ENCODE assay signal across 18 cellular contexts in genomic region chr3:194779729-194780224, GRCh38.
DNase-seq lines count a peak whose midpoint lies in the region; FAIRE-seq and TF ChIP-seq lines count a peak whose summit lies in the region.
"Had no signal": no experiment of that assay in that cellular context is flagged by ENCODE, and none has a peak within 500 bp of the region (broad histone marks: within the 10 kb centered on the region; RNA-seq: fewer than 3 reads in every experiment).

No MANE protein-coding gene starts in this region.

- H3K4me3 ChIP-seq in mammary epithelial cell (replicated peaks in 1 of 3; ENCODE audit: insufficient read depth in 1 of 3, low read depth in 2 of 3, low read length in 3 of 3) (no peak overlapping the region), left ventricle myocardium inferior (no peak overlapping the region)
- H3K4me3 ChIP-seq in CD4-positive, alpha-beta memory T cell (ENCODE audit: low read length in 2 of 2): no peak overlapping the region
- H3K4me3 ChIP-seq: gastrocnemius medialis, uterus had no signal

- H3K27ac ChIP-seq in mammary epithelial cell (ENCODE audit: insufficient read depth, low read depth, low read length) (no peak overlapping the region), left ventricle myocardium inferior (replicated peaks) (peak overlapping the region; percentile 40)
- no peak overlapping the region for H3K27ac ChIP-seq in CD4-positive, alpha-beta memory T cell (ENCODE audit: low read depth, low read length)
- H3K27ac ChIP-seq: gastrocnemius medialis, uterus had no signal

- H3K36me3 ChIP-seq in mammary epithelial cell (ENCODE audit: insufficient read depth, low read length) (no peaks in the 10 kb centered on the region), left ventricle myocardium inferior (no peaks in the 10 kb centered on the region)
- no peaks in the 10 kb centered on the region for H3K36me3 ChIP-seq in CD4-positive, alpha-beta memory T cell (ENCODE audit: insufficient read depth, low read length)
- H3K36me3 ChIP-seq: gastrocnemius medialis, uterus had no signal

- intact Hi-C loops in mammary epithelial cell (cut with micrococcal nuclease): no loop called here
- intact Hi-C loops in MCF 10A (cut with micrococcal nuclease): no loop called here
- intact Hi-C loops in left ventricle myocardium inferior (cut with micrococcal nuclease): no loop called here
- intact Hi-C loops in CD4-positive, alpha-beta memory T cell (cut with micrococcal nuclease): no loop called here

- TF ChIP-seq CTCF in mammary epithelial cell (conservative IDR thresholded peaks at IDR 0.05 in 1 of 2, IDR thresholded peaks at IDR 0.05 in 1 of 2; ENCODE audit: extremely low read depth in 1 of 2, insufficient read depth in 1 of 2, low read depth in 1 of 2, low read length in 2 of 2) (no peak), MCF 10A (IDR thresholded peaks at IDR 0.05; ENCODE audit: unreplicated experiment) (no peak), left ventricle myocardium inferior (IDR thresholded peaks at IDR 0.05; ENCODE audit: borderline replicate concordance) (no peak)

- POLR2A ChIA-PET in MCF 10A (lab: Yijun Ruan, JAX): interaction anchor here (0.7 to 0.9 kb wide), 2 partner anchors 11 to 19 kb away, joined by 3 read pairs; no protein-coding TSS in a partner anchor
- POLR2A ChIA-PET in CD4-positive, alpha-beta memory T cell (lab: Charles Lee; ENCODE audit: partially characterized antibody): no interaction called here

- peak overlapping the region; percentile 5 for H2AFZ ChIP-seq in mammary epithelial cell (ENCODE audit: low read depth, low read length)

- no peaks in the 10 kb centered on the region for H3K79me2 ChIP-seq in mammary epithelial cell (ENCODE audit: insufficient read depth, low read length)

- dilution Hi-C loops in mammary epithelial cell (cut with HindIII; ENCODE audit: low sequenced_read_pairs): loop anchor here (5.0 kb wide), 2 partner anchors 67 to 83 kb away; no protein-coding TSS in a partner anchor

- H3K4me1 ChIP-seq in mammary epithelial cell (ENCODE audit: insufficient read depth, low read length) (no peaks in the 10 kb centered on the region), left ventricle myocardium inferior (peaks cover 45% of the 10 kb centered on the region)
- no peaks in the 10 kb centered on the region for H3K4me1 ChIP-seq in CD4-positive, alpha-beta memory T cell (ENCODE audit: insufficient read depth, low read length)
- H3K4me1 ChIP-seq: gastrocnemius medialis, uterus had no signal

- H3K27me3 ChIP-seq in mammary epithelial cell (ENCODE audit: insufficient read depth, low read length): no peaks in the 10 kb centered on the region
- H3K27me3 ChIP-seq in left ventricle myocardium inferior (ENCODE audit: low read depth): no peaks in the 10 kb centered on the region
- H3K27me3 ChIP-seq in CD4-positive, alpha-beta memory T cell (ENCODE audit: insufficient read depth, low read length): peaks cover 4% of the 10 kb centered on the region
- H3K27me3 ChIP-seq: gastrocnemius medialis, uterus had no signal

- FAIRE-seq in urothelium cell line (lab: Jason Lieb, UNC): no peak
- no peak for FAIRE-seq in GM12892 (lab: Jason Lieb, UNC)

- in situ Hi-C loops in mammary epithelial cell (cut with MboI; ENCODE audit: low sequenced_read_pairs in 2 of 2): no loop called here

- H3K4me3 Mint-ChIP-seq in MCF 10A (ENCODE audit: unreplicated experiment): no peak overlapping the region
- H3K4me3 Mint-ChIP-seq in CD4-positive, alpha-beta memory T cell: no peak overlapping the region
- H3K4me3 Mint-ChIP-seq: activated naive CD8-positive, alpha-beta T cell treated with anti-CD3 and anti-CD28 coated beads for 36 hours; activated T-cell treated with anti-CD3 and anti-CD28 coated beads, Interleukin-2, amount 50 U/mL, for 4 hours; CD8-positive, alpha-beta T cell; memory B cell had no signal

- WGBS in mammary epithelial cell (ENCODE audit: low coverage, missing lambda C conversion rate): 36% methylated on average over 3 of the region's 4 CpGs

- H3K4me1 Mint-ChIP-seq in MCF 10A (ENCODE audit: insufficient read depth, unreplicated experiment): peaks cover 4% of the 10 kb centered on the region
- H3K4me1 Mint-ChIP-seq in CD4-positive, alpha-beta memory T cell: no peaks in the 10 kb centered on the region
- H3K4me1 Mint-ChIP-seq: activated naive CD8-positive, alpha-beta T cell treated with anti-CD3 and anti-CD28 coated beads for 36 hours had no signal

- H3K27ac Mint-ChIP-seq in MCF 10A (ENCODE audit: low read depth, unreplicated experiment): no peak overlapping the region
- H3K27ac Mint-ChIP-seq in CD4-positive, alpha-beta memory T cell: no peak overlapping the region
- H3K27ac Mint-ChIP-seq: activated naive CD8-positive, alpha-beta T cell treated with anti-CD3 and anti-CD28 coated beads for 36 hours; CD8-positive, alpha-beta T cell; memory B cell had no signal

- no peaks in the 10 kb centered on the region for H3K9me3 ChIP-seq in mammary epithelial cell (replicated peaks; ENCODE audit: insufficient read depth, low read length)
- no peaks in the 10 kb centered on the region for H3K9me3 ChIP-seq in left ventricle myocardium inferior (replicated peaks)
- no peaks in the 10 kb centered on the region for H3K9me3 ChIP-seq in CD4-positive, alpha-beta memory T cell (ENCODE audit: control insufficient read depth in 1 of 2, low read length in 2 of 2)
- H3K9me3 ChIP-seq: gastrocnemius medialis, uterus had no signal

- DNase-seq in mammary epithelial cell: no peak
- no peak for DNase-seq in MCF 10A (ENCODE audit: unreplicated experiment)
- peak; percentile 72 for DNase-seq in astrocyte of the hippocampus (ENCODE audit: low read depth, low spot score)
- peak; percentile 24 for DNase-seq in left ventricle myocardium inferior
- peak; percentile 24 for DNase-seq in urothelium cell line (ENCODE audit: low spot score)
- no peak for DNase-seq in CD4-positive, alpha-beta memory T cell
- no peak for DNase-seq in GM12892 (ENCODE audit: insufficient read length)
- DNase-seq in NCI-H1436 (lab: John Stamatoyannopoulos, UW): no peak
- DNase-seq: activated CD4-positive, alpha-beta T cell treated with anti-CD3 and anti-CD28 coated beads, Interleukin-2, amount 50 U/mL, for 4 hours; activated naive CD8-positive, alpha-beta T cell treated with anti-CD3 and anti-CD28 coated beads for 36 hours; activated T-cell treated with anti-CD3 and anti-CD28 coated beads, Interleukin-2, amount 50 U/mL, for 4 hours; CD8-positive, alpha-beta T cell; gastrocnemius medialis; NCI-H2081 treated with DMSO at 0.1 percent for 48 hours; NCI-H526; retina; uterus had no signal

- no peak for TF ChIP-seq POLR2A in GM12892 (IDR thresholded peaks at IDR 0.05; ENCODE audit: low read depth, low read length)

- no peak overlapping the region for H3K9ac ChIP-seq in mammary epithelial cell (ENCODE audit: insufficient read depth, low read length)

- BruUV-seq in mammary epithelial cell (replicated peaks; lab: Mats Ljungman, UMichigan): no TSS peak
- no TSS peak for BruUV-seq in MCF 10A (replicated peaks; lab: Mats Ljungman, UMichigan)

- peaks cover 33% of the 10 kb centered on the region for H3K27me3 Mint-ChIP-seq in MCF 10A (ENCODE audit: insufficient read depth, unreplicated experiment)
- H3K27me3 Mint-ChIP-seq in CD4-positive, alpha-beta memory T cell: peaks cover 16 to 26% of the 10 kb centered on the region in 2 donors

- no peak overlapping the region for H3K4me2 ChIP-seq in mammary epithelial cell (ENCODE audit: insufficient read depth, low read depth, low read length)

- CTCF ChIA-PET in mammary epithelial cell (lab: Charles Lee; ENCODE audit: low non-redundant PET) (no interaction called here), MCF 10A (lab: Yijun Ruan, JAX) (no interaction called here)
- CTCF ChIA-PET in CD4-positive, alpha-beta memory T cell (lab: Charles Lee; ENCODE audit: partially characterized antibody): no interaction called here

- H3K36me3 Mint-ChIP-seq in MCF 10A (ENCODE audit: insufficient read depth, unreplicated experiment): no peaks in the 10 kb centered on the region
- H3K36me3 Mint-ChIP-seq in CD4-positive, alpha-beta memory T cell: no peaks in the 10 kb centered on the region
- H3K36me3 Mint-ChIP-seq: activated naive CD8-positive, alpha-beta T cell treated with anti-CD3 and anti-CD28 coated beads for 36 hours; CD8-positive, alpha-beta T cell; memory B cell had no signal

- H4K20me1 ChIP-seq in mammary epithelial cell (ENCODE audit: insufficient read depth, low read length): no peaks in the 10 kb centered on the region

- H3K9me3 Mint-ChIP-seq in MCF 10A (ENCODE audit: unreplicated experiment): no peaks in the 10 kb centered on the region
- H3K9me3 Mint-ChIP-seq in CD4-positive, alpha-beta memory T cell: no peaks in the 10 kb centered on the region
- H3K9me3 Mint-ChIP-seq: activated naive CD8-positive, alpha-beta T cell treated with anti-CD3 and anti-CD28 coated beads for 36 hours; activated T-cell treated with anti-CD3 and anti-CD28 coated beads, Interleukin-2, amount 50 U/mL, for 4 hours; CD8-positive, alpha-beta T cell; memory B cell had no signal

Comparison
In these comparisons a context has a peak if more than half of its experiments do, and no peak if none do; other contexts are left out.
1. DNase-seq: peak in astrocyte of the hippocampus (single experiment), left ventricle myocardium inferior (single experiment) and urothelium cell line (single experiment); none in mammary epithelial cell (single experiment), MCF 10A (single experiment), CD4-positive, alpha-beta memory T cell (0 of 5), GM12892 (single experiment) and NCI-H1436 (single experiment).